ENCODE assay signal across 8 cellular contexts in genomic region chr7:19708397-19709248, GRCh38. TPM values are rescaled to one million over a fixed set of nuclear protein-coding genes. Genes with fewer than 3 reads are reported as not detected.
DNase-seq lines count a peak whose midpoint lies in the region; ATAC-seq and TF ChIP-seq lines count a peak whose summit lies in the region.

TSS of gene POLR1F (minus strand) at chr7:19709037. CDS start at chr7:19709016, 21 bp downstream.

- H3K27me3 ChIP-seq in endodermal cell (ENCODE audit: control insufficient read depth, insufficient read depth, low read length, poor library complexity, severe bottlenecking) = peaks cover 19% of the 10 kb centered on the region
- H3K27me3 ChIP-seq in mesendoderm (ENCODE audit: insufficient read depth, low read length, poor library complexity) = no peaks in the 10 kb centered on the region

- peak within 1 kb of the TSS; percentile 98 for H3K4me3 Mint-ChIP-seq in endodermal cell

- H3K4me3 ChIP-seq in endodermal cell (ENCODE audit: low read length) (peak within 1 kb of the TSS; percentile 97), mesendoderm (ENCODE audit: low read length) (peak within 1 kb of the TSS; percentile 99)

- TF ChIP-seq CTCF in endodermal cell (conservative IDR thresholded peaks at IDR 0.05) = peak; percentile 90

- DNase-seq in D341Med (ENCODE audit: low spot score) (peak; percentile 92), HUDEP-2 (lab: John Stamatoyannopoulos, UW; ENCODE audit: unreplicated experiment in 76 of 76) (peak in 74 of 76 experiments; percentile 39 to 98 (median 88)), NOMO-1 treated with dmso at 0.1 percent for 144 hours (lab: John Stamatoyannopoulos, UW; ENCODE audit: unreplicated experiment) (peak; percentile 87), endodermal cell (peak; percentile 98), mesendoderm (peak; percentile 98)
- DNase-seq in activated CD8-positive, alpha-beta memory T cell treated with anti-CD3 and anti-CD28 coated beads for 48 hours (ENCODE audit: low read depth in 2 of 3, low spot score in 2 of 3) = peak; percentile 80 to 87 (median 85)
- peak; percentile 89 for DNase-seq in stimulated activated CD8-positive, alpha-beta memory T cell treated with anti-CD3 and anti-CD28 coated beads, Interleukin-15, amount 100 ng/mL, for 1 hour (ENCODE audit: low read depth)

- H3K18ac ChIP-seq in mesendoderm (ENCODE audit: low read length) = no peak within 1 kb of the TSS

- H3K36me3 ChIP-seq in endodermal cell (ENCODE audit: control insufficient read depth, insufficient read depth, low read length) = peaks cover 5% of the 10 kb centered on the region
- no peaks in the 10 kb centered on the region for H3K36me3 ChIP-seq in mesendoderm (ENCODE audit: control insufficient read depth, insufficient read depth, low read length)

- no peak within 1 kb of the TSS for H2BK15ac ChIP-seq in mesendoderm (replicated peaks; ENCODE audit: low read depth)

- no peak within 1 kb of the TSS for H3K23ac ChIP-seq in mesendoderm (ENCODE audit: low read length)

- H2BK5ac ChIP-seq in mesendoderm (ENCODE audit: low read length) = no peak within 1 kb of the TSS

- no peaks in the 10 kb centered on the region for H3K36me3 Mint-ChIP-seq in endodermal cell (ENCODE audit: low read depth)

- H4K5ac ChIP-seq in mesendoderm (ENCODE audit: low read length) = no peak within 1 kb of the TSS

- H3K4me2 ChIP-seq in mesendoderm (ENCODE audit: low read length) = peak within 1 kb of the TSS; percentile 94

- H3K9me3 ChIP-seq in endodermal cell (ENCODE audit: control insufficient read depth, low read length) = no peaks in the 10 kb centered on the region

- no peak within 1 kb of the TSS for H2BK120ac ChIP-seq in mesendoderm (ENCODE audit: low read depth, low read length)

- H3K79me2 ChIP-seq in mesendoderm (ENCODE audit: control insufficient read depth, insufficient read depth, low read length) = peaks cover 32% of the 10 kb centered on the region

- peak within 1 kb of the TSS; percentile 86 for H3K9ac ChIP-seq in endodermal cell (ENCODE audit: extremely low read depth, low read length, poor library complexity, severe bottlenecking)
- peak within 1 kb of the TSS; percentile 85 for H3K9ac ChIP-seq in mesendoderm (ENCODE audit: low read length)

- peak within 1 kb of the TSS; percentile 45 for H3K27ac ChIP-seq in endodermal cell (ENCODE audit: low read depth, low read length)
- H3K27ac ChIP-seq in mesendoderm (ENCODE audit: low read depth, low read length) = no peak within 1 kb of the TSS

- H3K56ac ChIP-seq in mesendoderm (ENCODE audit: low read length) = peak within 1 kb of the TSS; percentile 95

- WGBS in endodermal cell (ENCODE audit: insufficient coverage in 1 of 2, insufficient read length in 1 of 2), 2 experiments = 0 to 1% methylated on average over 13 to 56 of the region's 56 CpGs
- no CpG with 5 or more reads among the region's 56 CpGs for WGBS in mesendoderm (ENCODE audit: extremely low coverage, insufficient coverage, low lambda C conversion rate)

- H3K4me1 ChIP-seq in endodermal cell (ENCODE audit: control insufficient read depth, insufficient read depth, low read length) = no peaks in the 10 kb centered on the region
- peaks cover 2% of the 10 kb centered on the region for H3K4me1 ChIP-seq in mesendoderm (ENCODE audit: control insufficient read depth, low read depth, low read length)

- H4K8ac ChIP-seq in mesendoderm (ENCODE audit: low read depth, low read length) = no peak within 1 kb of the TSS

- peaks cover 20% of the 10 kb centered on the region for H3K27me3 Mint-ChIP-seq in endodermal cell (ENCODE audit: insufficient read depth)

- peak within 1 kb of the TSS; percentile 98 for H3K27ac Mint-ChIP-seq in endodermal cell

- peak; percentile 99 for ATAC-seq in GM21381 (IDR thresholded peaks at IDR 0.05; ENCODE audit: unreplicated experiment)

- H3K4ac ChIP-seq in mesendoderm (ENCODE audit: low read depth, low read length) = no peak within 1 kb of the TSS

- no peak within 1 kb of the TSS for H2AK5ac ChIP-seq in mesendoderm (ENCODE audit: low read length)

- H3K4me1 Mint-ChIP-seq in endodermal cell = peaks cover 33% of the 10 kb centered on the region

- peaks cover 13% of the 10 kb centered on the region for H3K79me1 ChIP-seq in mesendoderm (ENCODE audit: low read length)

- H3K9me3 Mint-ChIP-seq in endodermal cell = no peaks in the 10 kb centered on the region

RNA-seq across cellular contexts. Expression of gene POLR1F, which starts in this region (rescaled TPM):
- total RNA-seq in endodermal cell = 10 to 100 TPM; 15.2 to 19.0 TPM
- polyA plus RNA-seq in endodermal cell (2013, experiment 1 of 2) = 15.2 TPM
- polyA plus RNA-seq in endodermal cell (2013, experiment 2 of 2) = 16.8 TPM
- 37.7 TPM for polyA plus RNA-seq in mesendoderm (2013, experiment 1 of 2)
- polyA plus RNA-seq in mesendoderm (2013, experiment 2 of 2) = 40.0 TPM
